8 cellular contexts compared by ENCODE assay signal in the genomic region with DNA sequence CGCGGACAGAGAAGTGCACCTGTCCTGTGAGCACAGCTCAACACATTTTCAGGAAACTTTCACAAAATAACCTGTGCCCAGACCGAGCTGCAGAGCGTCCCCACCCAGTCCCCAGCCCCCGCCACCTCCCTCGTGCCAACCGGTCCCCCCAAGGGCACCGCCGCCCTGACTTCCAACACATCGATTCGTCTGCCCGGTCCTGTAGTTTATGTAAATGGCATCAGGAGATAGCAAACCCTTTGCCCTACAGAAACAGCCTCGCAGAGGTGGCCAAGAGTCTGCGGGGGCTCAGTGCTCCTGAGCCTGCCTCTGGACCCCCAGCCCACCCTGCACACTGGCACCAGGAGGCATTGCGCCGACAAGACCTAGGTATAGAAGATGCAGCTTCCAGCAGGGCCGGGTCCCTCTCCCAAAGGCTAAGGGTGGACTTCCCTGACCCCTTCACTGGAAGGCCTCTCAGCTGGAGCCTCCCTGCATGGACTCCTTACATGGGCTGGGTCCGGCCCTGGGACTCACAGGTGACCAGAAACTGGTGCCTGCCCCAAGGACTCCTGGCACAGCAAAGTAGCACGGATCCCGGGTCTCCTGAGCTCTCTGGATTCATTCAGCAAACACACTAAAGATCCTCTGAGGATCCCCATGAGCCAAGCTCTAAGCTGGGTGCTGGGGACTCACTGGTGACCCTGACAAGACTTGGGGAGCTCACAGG. TPM values are rescaled to one million over a fixed set of nuclear protein-coding genes. Genes with fewer than 3 reads are reported as not detected.
DNase-seq lines count a peak whose midpoint lies in the region; ATAC-seq and TF ChIP-seq lines count a peak whose summit lies in the region.

No MANE protein-coding gene starts in this region.

- intact Hi-C loops in esophagus squamous epithelium (cut with DNase I) (no loop called here), prostate gland (cut with DNase I) (no loop called here)

- DNase-seq in SJCRH30 (no peak), esophagus squamous epithelium (lab: John Stamatoyannopoulos, UW) (no peak), prostate gland (ENCODE audit: low spot score) (no peak), DMS153 treated with DMSO at 0.1 percent for 48 hours (lab: John Stamatoyannopoulos, UW; ENCODE audit: unreplicated experiment) (no peak), NCI-H2227 (lab: John Stamatoyannopoulos, UW; ENCODE audit: unreplicated experiment) (no peak), germinal center (ENCODE audit: low spot score) (no peak)

- H3K36me3 ChIP-seq in ES-I3 (ENCODE audit: insufficient read depth, low read length) (no peaks in the 10 kb centered on the region), SJCRH30 (no peaks in the 10 kb centered on the region), esophagus squamous epithelium (no peaks in the 10 kb centered on the region), prostate gland (no peaks in the 10 kb centered on the region)

- TF ChIP-seq CTCF in esophagus squamous epithelium (IDR thresholded peaks at IDR 0.05) (no peak), prostate gland (IDR thresholded peaks at IDR 0.05) (no peak)

- H3K9ac ChIP-seq in ES-I3 (ENCODE audit: low read depth, low read length) = peak overlapping the region; percentile 45; the same call in 1 of the 2 replicates

- H3K4me1 ChIP-seq in ES-I3 (ENCODE audit: insufficient read depth, low read length) (peaks cover 10% of the 10 kb centered on the region; the same call in 1 of the 2 replicates), SJCRH30 (peaks cover 44% of the 10 kb centered on the region), esophagus squamous epithelium (peaks cover 23 to 73% (median 30%) of the 10 kb centered on the region in 3 donors), prostate gland (replicated peaks) (peaks cover 3% of the 10 kb centered on the region)

- H3K27me3 ChIP-seq in SJCRH30 (0 out of 2 replicates have a peak, but pooled peaks cover 6% of the 10 kb centered on the region), esophagus squamous epithelium (peaks cover 0 to 17% (median 0%) of the 10 kb centered on the region in 4 donors), prostate gland (replicated peaks; ENCODE audit: insufficient read depth) (no peaks in the 10 kb centered on the region)

- H3K9me3 ChIP-seq in ES-I3 (ENCODE audit: control insufficient read depth, insufficient read depth, low read length) (no peaks in the 10 kb centered on the region), SJCRH30 (replicated peaks) (no peaks in the 10 kb centered on the region), esophagus squamous epithelium (no peaks in the 10 kb centered on the region), prostate gland (no peaks in the 10 kb centered on the region)

- H3K27ac ChIP-seq in SJCRH30 = no peak overlapping the region
- peak overlapping the region in 3 of 4 donors; percentile 35 to 71 (median 45) for H3K27ac ChIP-seq in esophagus squamous epithelium
- no peak overlapping the region for H3K27ac ChIP-seq in prostate gland

- no peak for ATAC-seq in HG02759 (IDR thresholded peaks at IDR 0.05; ENCODE audit: unreplicated experiment)

- WGBS in esophagus squamous epithelium, 2 donors = 29% methylated on average over 10 of the region's 20 CpGs; no CpG with 5 or more reads in 1 of the 2 donors
- WGBS in prostate gland = 28% methylated on average over 20 of the region's 20 CpGs

- H3K4me3 ChIP-seq in SJCRH30 = peak overlapping the region; percentile 68
- H3K4me3 ChIP-seq in esophagus squamous epithelium = peak overlapping the region; percentile 51 to 84 (median 61)
- H3K4me3 ChIP-seq in prostate gland = peak overlapping the region; percentile 37 to 61

- TF ChIP-seq POLR2A in esophagus squamous epithelium (IDR thresholded peaks at IDR 0.05) = no peak
- no peak for TF ChIP-seq POLR2A in prostate gland (IDR thresholded peaks at IDR 0.05)

RNA-seq across cellular contexts. Expression of a gene that starts 6.6 kb away (rescaled TPM):
- total RNA-seq in SJCRH30 (2014; rRNA removed; shearing (Covaris generic)) = 3.7 and 5.3 TPM in 2 replicates
- total RNA-seq in esophagus squamous epithelium (10 to 100 TPM; 24.3 to 37.8 (median 32.6) TPM), prostate gland (10 to 100 TPM; 11.6 to 21.4 TPM)

RNA-seq across cellular contexts. Expression of a gene that starts 32.0 kb away (rescaled TPM):
- 4.1 and 4.6 TPM in 2 replicates for total RNA-seq in SJCRH30 (2014; rRNA removed; shearing (Covaris generic))
- total RNA-seq in esophagus squamous epithelium = 10 to 100 TPM; 22.1 to 47.3 (median 34.3) TPM
- 10 to 100 TPM; 15.2 to 22.7 TPM for total RNA-seq in prostate gland

RNA-seq across cellular contexts. Expression of a gene that starts 56.3 kb away (rescaled TPM):
- total RNA-seq in SJCRH30 (2014; rRNA removed; shearing (Covaris generic)) = 63.5 and 64.7 TPM in 2 replicates
- total RNA-seq in esophagus squamous epithelium = 10 to 100 TPM; 13.0 to 36.4 (median 22.3) TPM
- total RNA-seq in prostate gland = 10 to 100 TPM; 15.7 to 20.9 TPM

RNA-seq across cellular contexts. Expression of a gene that starts 57.1 kb away (rescaled TPM):
- 0.14 and 0.20 TPM in 2 replicates for total RNA-seq in SJCRH30 (2014; rRNA removed; shearing (Covaris generic))
- not detected for total RNA-seq in esophagus squamous epithelium
- total RNA-seq in prostate gland = 1 to 10 TPM in 1 of 2 donors, not detected in 1; 1.5 TPM

Comparison
In these comparisons a context has a peak if more than half of its experiments do, and no peak if none do; other contexts are left out.
1. H3K27ac ChIP-seq: peak in esophagus squamous epithelium (3 of 4); none in SJCRH30 (single experiment) and prostate gland (0 of 2).
2. Peak in every context shown above with its lines, with median percentiles within 50 percentile points of each other: H3K4me3 ChIP-seq.